In genomic region chr16:84175351-84176081, GRCh38 we compare ENCODE assay signal across 9 cellular contexts. TPM values are rescaled to one million over a fixed set of nuclear protein-coding genes. Genes with fewer than 3 reads are reported as not detected.
A peak's percentile ranks its signal among the peaks of the same experiment; 100 is the strongest.
DNase-seq lines count a peak whose midpoint lies in the region; ATAC-seq, FAIRE-seq and TF ChIP-seq lines count a peak whose summit lies in the region.
"Had no signal": no experiment of that assay in that cellular context is flagged by ENCODE, and none has a peak within 500 bp of the region (broad histone marks: within the 10 kb centered on the region; RNA-seq: fewer than 3 reads in every experiment).

No MANE protein-coding gene starts in this region.

- no peak overlapping the region for H3K27ac Mint-ChIP-seq in T-helper 2 cell treated with Interferon-gamma antibody and Interleukin-4, amounts not matched to agents 5 μg/mL and 100 μg/mL, for 36 hours
- H3K27ac Mint-ChIP-seq in activated CD8-positive, alpha-beta T cell treated with anti-CD3 and anti-CD28 coated beads, Interleukin-2, amount 10 ng/mL, durations not matched to agents 7 days and 5 days, result no peak overlapping the region
- H3K27ac Mint-ChIP-seq in natural killer cell treated with Interleukin-12 subunit alpha and Interleukin-12 subunit beta and Interleukin-15 and Interleukin-18, amount 100 ng/mL, for 72 hours, result no peak overlapping the region

- TF ChIP-seq CTCF in epithelial cell of esophagus (IDR thresholded peaks at IDR 0.05; ENCODE audit: insufficient read depth, low read depth, low read length, missing control alignments), result peak; percentile 88

- H3K4me3 ChIP-seq in epithelial cell of esophagus (ENCODE audit: low read length), result no peak overlapping the region

- POLR2A ChIA-PET in activated CD8-positive, alpha-beta T cell treated with anti-CD3 and anti-CD28 coated beads, Interleukin-2, amount 10 ng/mL, durations not matched to agents 7 days and 5 days (lab: Charles Lee), result no interaction called here

- CTCF ChIA-PET in activated CD8-positive, alpha-beta T cell treated with anti-CD3 and anti-CD28 coated beads, Interleukin-2, amount 10 ng/mL, durations not matched to agents 7 days and 5 days (lab: Charles Lee), result interaction anchor here (0.6 to 6.0 kb wide), 24 partner anchors 9 to 221 kb away, joined by 3 to 95 read pairs (median 5); partner anchors contain the start of genes MBTPS1 and TAF1C

- peaks cover 3% of the 10 kb centered on the region for H3K4me1 Mint-ChIP-seq in T-helper 2 cell treated with Interferon-gamma antibody and Interleukin-4, amounts not matched to agents 5 μg/mL and 100 μg/mL, for 36 hours (ENCODE audit: low read depth)
- peaks cover 4% of the 10 kb centered on the region for H3K4me1 Mint-ChIP-seq in activated CD8-positive, alpha-beta T cell treated with anti-CD3 and anti-CD28 coated beads, Interleukin-2, amount 10 ng/mL, durations not matched to agents 7 days and 5 days (ENCODE audit: low read depth)
- H3K4me1 Mint-ChIP-seq in natural killer cell treated with Interleukin-12 subunit alpha and Interleukin-12 subunit beta and Interleukin-15 and Interleukin-18, amount 100 ng/mL, for 72 hours (ENCODE audit: low read depth in 2 of 2), result peaks cover 5 to 7% of the 10 kb centered on the region in 2 donors

- no peaks in the 10 kb centered on the region for H3K27me3 Mint-ChIP-seq in T-helper 2 cell treated with Interferon-gamma antibody and Interleukin-4, amounts not matched to agents 5 μg/mL and 100 μg/mL, for 36 hours (ENCODE audit: low read depth)
- peaks cover 3% of the 10 kb centered on the region for H3K27me3 Mint-ChIP-seq in activated CD8-positive, alpha-beta T cell treated with anti-CD3 and anti-CD28 coated beads, Interleukin-2, amount 10 ng/mL, durations not matched to agents 7 days and 5 days (ENCODE audit: low read depth)
- peaks cover 2 to 14% of the 10 kb centered on the region in 2 donors for H3K27me3 Mint-ChIP-seq in natural killer cell treated with Interleukin-12 subunit alpha and Interleukin-12 subunit beta and Interleukin-15 and Interleukin-18, amount 100 ng/mL, for 72 hours

- H3K9me3 Mint-ChIP-seq in T-helper 2 cell treated with Interferon-gamma antibody and Interleukin-4, amounts not matched to agents 5 μg/mL and 100 μg/mL, for 36 hours, result no peaks in the 10 kb centered on the region
- H3K9me3 Mint-ChIP-seq in activated CD8-positive, alpha-beta T cell treated with anti-CD3 and anti-CD28 coated beads, Interleukin-2, amount 10 ng/mL, durations not matched to agents 7 days and 5 days (ENCODE audit: insufficient read depth), result no peaks in the 10 kb centered on the region
- no peaks in the 10 kb centered on the region for H3K9me3 Mint-ChIP-seq in natural killer cell treated with Interleukin-12 subunit alpha and Interleukin-12 subunit beta and Interleukin-15 and Interleukin-18, amount 100 ng/mL, for 72 hours

- H3K36me3 Mint-ChIP-seq in T-helper 2 cell treated with Interferon-gamma antibody and Interleukin-4, amounts not matched to agents 5 μg/mL and 100 μg/mL, for 36 hours (ENCODE audit: low read depth), result peaks cover 6% of the 10 kb centered on the region
- peaks cover 5% of the 10 kb centered on the region for H3K36me3 Mint-ChIP-seq in activated CD8-positive, alpha-beta T cell treated with anti-CD3 and anti-CD28 coated beads, Interleukin-2, amount 10 ng/mL, durations not matched to agents 7 days and 5 days (ENCODE audit: low read depth)
- H3K36me3 Mint-ChIP-seq in natural killer cell treated with Interleukin-12 subunit alpha and Interleukin-12 subunit beta and Interleukin-15 and Interleukin-18, amount 100 ng/mL, for 72 hours, result no peaks in the 10 kb centered on the region

- no peak overlapping the region for H3K4me3 Mint-ChIP-seq in T-helper 2 cell treated with Interferon-gamma antibody and Interleukin-4, amounts not matched to agents 5 μg/mL and 100 μg/mL, for 36 hours
- no peak overlapping the region for H3K4me3 Mint-ChIP-seq in activated CD8-positive, alpha-beta T cell treated with anti-CD3 and anti-CD28 coated beads, Interleukin-2, amount 10 ng/mL, durations not matched to agents 7 days and 5 days
- no peak overlapping the region for H3K4me3 Mint-ChIP-seq in natural killer cell treated with Interleukin-12 subunit alpha and Interleukin-12 subunit beta and Interleukin-15 and Interleukin-18, amount 100 ng/mL, for 72 hours

- peak; percentile 50 for FAIRE-seq in urothelium cell line (lab: Jason Lieb, UNC)

- peak in 3 of 5 experiments; percentile 31 to 48 (median 39) for DNase-seq in T-helper 2 cell
- no peak for DNase-seq in T-helper 2 cell treated with Interferon-gamma antibody and Interleukin-4, amounts not matched to agents 5 μg/mL and 100 μg/mL, for 36 hours (ENCODE audit: low spot score)
- DNase-seq in NCI-H526 treated with DMSO at 0.1 percent for 48 hours (lab: John Stamatoyannopoulos, UW), result peak; percentile 4
- DNase-seq in activated CD8-positive, alpha-beta T cell treated with anti-CD3 and anti-CD28 coated beads, Interleukin-2, amount 10 ng/mL, durations not matched to agents 7 days and 5 days, result peak; percentile 74
- DNase-seq in epithelial cell of esophagus (ENCODE audit: low read depth), result peak; percentile 75
- no peak for DNase-seq in natural killer cell treated with Interleukin-12 subunit alpha and Interleukin-12 subunit beta and Interleukin-15 and Interleukin-18, amount 100 ng/mL, for 72 hours (ENCODE audit: low spot score)
- DNase-seq in urothelium cell line (ENCODE audit: low spot score), result peak; percentile 80

- ATAC-seq in HG03066 (IDR thresholded peaks at IDR 0.05; ENCODE audit: low read depth, unreplicated experiment), result peak; percentile 76
- ATAC-seq in activated CD8-positive, alpha-beta T cell treated with anti-CD3 and anti-CD28 coated beads, Interleukin-2, amount 10 ng/mL, durations not matched to agents 7 days and 5 days, result peak; percentile 93
- peak; percentile 69 to 80 for ATAC-seq in natural killer cell treated with Interleukin-12 subunit alpha and Interleukin-12 subunit beta and Interleukin-15 and Interleukin-18, amount 100 ng/mL, for 72 hours

RNA-seq across cellular contexts. Expression of gene TAF1C, which starts 11.3 kb away (rescaled TPM):
- total RNA-seq in activated CD8-positive, alpha-beta T cell treated with anti-CD3 and anti-CD28 coated beads, Interleukin-2, amount 10 ng/mL, durations not matched to agents 7 days and 5 days, result 10 to 100 TPM; 53.4 to 62.3 TPM
- total RNA-seq in natural killer cell treated with Interleukin-12 subunit alpha and Interleukin-12 subunit beta and Interleukin-15 and Interleukin-18, amount 100 ng/mL, for 72 hours, result 10 to 100 TPM; 50.4 to 92.3 TPM

RNA-seq across cellular contexts. Expression of gene ADAD2, which starts 15.4 kb away (rescaled TPM):
- total RNA-seq in activated CD8-positive, alpha-beta T cell treated with anti-CD3 and anti-CD28 coated beads, Interleukin-2, amount 10 ng/mL, durations not matched to agents 7 days and 5 days, result under 1 TPM in 1 of 2 experiments, not detected in 1; 0.18 TPM
- total RNA-seq in natural killer cell treated with Interleukin-12 subunit alpha and Interleukin-12 subunit beta and Interleukin-15 and Interleukin-18, amount 100 ng/mL, for 72 hours, result not detected
- total RNA-seq: Daoy had no signal

RNA-seq across cellular contexts. Expression of gene DNAAF1, which starts 30.4 kb away (rescaled TPM):
- not detected for total RNA-seq in activated CD8-positive, alpha-beta T cell treated with anti-CD3 and anti-CD28 coated beads, Interleukin-2, amount 10 ng/mL, durations not matched to agents 7 days and 5 days
- not detected for total RNA-seq in natural killer cell treated with Interleukin-12 subunit alpha and Interleukin-12 subunit beta and Interleukin-15 and Interleukin-18, amount 100 ng/mL, for 72 hours
- total RNA-seq: Daoy had no signal

RNA-seq across cellular contexts. Expression of gene HSDL1, which starts 30.5 kb away (rescaled TPM):
- 10 to 100 TPM; 10.4 to 12.3 TPM for total RNA-seq in activated CD8-positive, alpha-beta T cell treated with anti-CD3 and anti-CD28 coated beads, Interleukin-2, amount 10 ng/mL, durations not matched to agents 7 days and 5 days
- total RNA-seq in natural killer cell treated with Interleukin-12 subunit alpha and Interleukin-12 subunit beta and Interleukin-15 and Interleukin-18, amount 100 ng/mL, for 72 hours, result 10 to 100 TPM in 1 of 2 donors, 1 to 10 TPM in 1; 7.3 to 21.0 TPM

RNA-seq across cellular contexts. Expression of gene MBTPS1, which starts 58.8 kb away (rescaled TPM):
- 10 to 100 TPM; 49.3 to 52.7 TPM for total RNA-seq in activated CD8-positive, alpha-beta T cell treated with anti-CD3 and anti-CD28 coated beads, Interleukin-2, amount 10 ng/mL, durations not matched to agents 7 days and 5 days
- total RNA-seq in natural killer cell treated with Interleukin-12 subunit alpha and Interleukin-12 subunit beta and Interleukin-15 and Interleukin-18, amount 100 ng/mL, for 72 hours, result 10 to 100 TPM; 65.4 to 83.4 TPM

Comparison
In these comparisons a context has a peak if more than half of its experiments do, and no peak if none do; other contexts are left out.
1. DNase-seq: peak in T-helper 2 cell (3 of 5), NCI-H526 treated with DMSO at 0.1 percent for 48 hours (single experiment), activated CD8-positive, alpha-beta T cell treated with anti-CD3 and anti-CD28 coated beads, Interleukin-2, amount 10 ng/mL, durations not matched to agents 7 days and 5 days (single experiment), epithelial cell of esophagus (single experiment) and urothelium cell line (single experiment); none in T-helper 2 cell treated with Interferon-gamma antibody and Interleukin-4, amounts not matched to agents 5 μg/mL and 100 μg/mL, for 36 hours (single experiment) and natural killer cell treated with Interleukin-12 subunit alpha and Interleukin-12 subunit beta and Interleukin-15 and Interleukin-18, amount 100 ng/mL, for 72 hours (single experiment).
2. Peak in every context shown above with its lines, with median percentiles within 50 percentile points of each other: ATAC-seq.